Comparison of ENCODE assay signal across 8 cellular contexts in the genomic region with DNA sequence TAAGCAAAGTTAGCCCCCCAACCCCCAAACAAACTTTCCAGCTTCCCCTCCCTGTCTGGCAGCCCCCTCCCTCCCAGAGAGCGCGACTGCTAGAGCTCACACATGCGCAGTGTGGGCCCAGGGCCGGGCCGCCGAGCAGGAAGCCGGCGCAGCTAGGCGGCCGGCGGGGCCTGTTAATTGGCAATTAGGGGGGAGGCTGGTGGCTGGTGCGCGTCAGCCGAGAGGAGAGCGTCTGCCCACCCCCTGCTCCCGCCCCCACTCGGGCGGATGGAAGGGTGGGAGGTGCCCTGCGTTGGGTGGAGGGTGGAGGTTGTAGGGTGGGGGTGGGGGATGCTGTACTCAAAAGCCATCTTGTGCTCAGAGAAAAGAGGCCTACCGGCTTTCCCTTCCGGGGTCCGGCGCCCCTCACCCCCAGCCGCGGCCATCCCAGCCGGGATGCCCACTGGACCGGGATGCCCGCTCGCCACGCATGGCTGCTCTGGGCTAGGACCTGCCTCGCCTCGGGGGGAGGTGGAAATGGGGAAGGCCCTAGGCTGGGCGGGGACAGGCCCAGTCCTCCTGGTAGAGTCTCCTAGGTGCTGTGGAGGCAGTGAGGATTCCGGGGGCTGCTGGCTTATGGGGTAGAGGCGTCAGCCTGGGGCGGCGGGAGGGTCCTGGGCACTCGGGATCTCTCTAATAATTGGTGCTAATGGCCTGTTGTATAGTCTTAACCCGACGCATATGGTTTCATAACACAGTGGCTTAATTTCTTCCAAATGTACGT. TPM values are rescaled to one million over a fixed set of nuclear protein-coding genes. Genes with fewer than 3 reads are reported as not detected.
DNase-seq lines count a peak whose midpoint lies in the region; ATAC-seq, FAIRE-seq and TF ChIP-seq lines count a peak whose summit lies in the region.

No MANE protein-coding gene starts in this region.

- ATAC-seq in A549 (peak; percentile 70 to 79), GM18519 (IDR thresholded peaks at IDR 0.05; ENCODE audit: low FRiP score, unreplicated experiment) (peak; percentile 60), HG03039 (IDR thresholded peaks at IDR 0.05; ENCODE audit: unreplicated experiment) (peak; percentile 56)
- peak; percentile 82 to 83 for ATAC-seq in activated CD4-positive, CD25-positive, alpha-beta regulatory T cell treated with anti-CD3 and anti-CD28 coated beads, Interleukin-2, amount 50 U/mL, for 24 hours

- peaks cover 6 to 55% (median 17%) of the 10 kb centered on the region in 4 donors for H3K27me3 ChIP-seq in liver (ENCODE audit: control insufficient read depth in 4 of 4, insufficient read depth in 4 of 4, low read length in 3 of 4)

- TF ChIP-seq RAD21 in A549 (conservative IDR thresholded peaks at IDR 0.05 in 1 of 2, IDR thresholded peaks at IDR 0.05 in 1 of 2) (no peak), liver (IDR thresholded peaks at IDR 0.05) (no peak)

- no peak overlapping the region for H3K27ac Mint-ChIP-seq in chondrocyte (ENCODE audit: unreplicated experiment)

- no peak for TF ChIP-seq CTCF in A549 (IDR thresholded peaks at IDR 0.05)
- no peak for TF ChIP-seq CTCF in chondrocyte (IDR thresholded peaks at IDR 0.05)
- TF ChIP-seq CTCF in liver (IDR thresholded peaks at IDR 0.05; ENCODE audit: low read depth, low read length, missing input control), result no peak

- H3K4me3 ChIP-seq in A549 (peak overlapping the region; percentile 61), liver (ENCODE audit: low read depth in 1 of 3, low read length in 3 of 3) (peak overlapping the region in 2 of 3 donors; percentile 39 to 54)

- POLR2A ChIA-PET in A549 (lab: Yijun Ruan, JAX), result interaction anchor here (0.6 to 2.5 kb wide), 21 partner anchors 9 to 262 kb away, joined by 3 to 40 read pairs (median 5); a partner anchor contains a TSS

- peak; percentile 40 for TF ChIP-seq POLR2A in A549 (IDR thresholded peaks at IDR 0.05; ENCODE audit: low read length)

- H3K9me3 Mint-ChIP-seq in chondrocyte (ENCODE audit: low read depth), result no peaks in the 10 kb centered on the region

- no peak for FAIRE-seq in A549 (lab: Jason Lieb, UNC)

- H3K4me1 ChIP-seq in A549 (peaks cover 47% of the 10 kb centered on the region), liver (ENCODE audit: control insufficient read depth in 4 of 4, insufficient read depth in 4 of 4, low read length in 3 of 4) (peaks cover 3 to 16% (median 11%) of the 10 kb centered on the region in 4 donors)

- no peak for TF ChIP-seq EP300 in A549 (IDR thresholded peaks at IDR 0.05)

- H3K4me3 Mint-ChIP-seq in chondrocyte (ENCODE audit: unreplicated experiment), result peak overlapping the region; percentile 74

- peak overlapping the region; percentile 96 for H3K4me2 ChIP-seq in A549

- no peak overlapping the region for H3K9ac ChIP-seq in liver (ENCODE audit: low read depth in 1 of 2, low read length in 2 of 2)

- no peaks in the 10 kb centered on the region for H3K36me3 ChIP-seq in liver (ENCODE audit: control insufficient read depth in 4 of 4, insufficient read depth in 3 of 4, low read depth in 1 of 4, low read length in 3 of 4)

- peaks cover 17% of the 10 kb centered on the region for H3K4me1 Mint-ChIP-seq in chondrocyte (ENCODE audit: low read depth)

- no peaks in the 10 kb centered on the region for H3K36me3 Mint-ChIP-seq in chondrocyte (ENCODE audit: low read depth)

- peaks cover 79% of the 10 kb centered on the region for H3K27me3 Mint-ChIP-seq in chondrocyte (ENCODE audit: low read depth)

- DNase-seq in A549 (ENCODE audit: low read depth in 1 of 2, low spot score in 1 of 2) (peak; percentile 92 to 93), NCI-H2171 treated with DMSO at 0.1 percent for 48 hours (lab: John Stamatoyannopoulos, UW) (peak; percentile 95), chondrocyte (ENCODE audit: low spot score) (no peak)
- DNase-seq in stimulated activated CD4-positive, alpha-beta T cell treated with anti-CD3 and anti-CD28 coated beads, TNF-alpha, amount 100 ng/mL, for 1 hour (ENCODE audit: low read depth in 3 of 3, low spot score in 1 of 3), result peak in 2 of 3 donors; percentile 24 to 58

- CTCF ChIA-PET in A549 (lab: Yijun Ruan, JAX), result interaction anchor here (0.7 to 28.7 kb wide), 12 partner anchors 9 to 342 kb away, joined by 3 to 1074 read pairs (median 8); a partner anchor contains a TSS

- no peaks in the 10 kb centered on the region for H3K9me3 ChIP-seq in A549
- H3K9me3 ChIP-seq in liver (ENCODE audit: control insufficient read depth in 4 of 4, low read length in 3 of 4), result peaks cover 0 to 5% (median 0%) of the 10 kb centered on the region in 4 donors

- WGBS in A549 (ENCODE audit: missing lambda C conversion rate), result 10% methylated on average over 8 of the region's 41 CpGs
- WGBS in liver, result 9% methylated on average over 41 of the region's 41 CpGs

- H3K27ac ChIP-seq in A549, result peak overlapping the region; percentile 96 to 99
- H3K27ac ChIP-seq in liver (ENCODE audit: low read depth in 1 of 2, low read length in 2 of 2), result no peak overlapping the region

TF ChIP-seq in A549, 52 proteins besides CTCF, POLR2A, EP300 and RAD21 (continues in another document):
- TF ChIP-seq MAFK (IDR thresholded peaks at IDR 0.05; ENCODE audit: partially characterized antibody), result no peak
- no peak for TF ChIP-seq POLR2AphosphoS2 (conservative IDR thresholded peaks at IDR 0.05; ENCODE audit: low read length)
- TF ChIP-seq TP53 (CRISPR knock-in tag; IDR thresholded peaks at IDR 0.05), result 0 out of 2 replicates have a peak, but pooled peaks have one; percentile 42
- TF ChIP-seq FOSL2 (IDR thresholded peaks at IDR 0.05), result no peak
- TF ChIP-seq FOSL2 (CRISPR knock-in tag; IDR thresholded peaks at IDR 0.05), result peak; percentile 4; the same call in 1 of the 2 replicates
- peak; percentile 57; the same call in 1 of the 2 replicates for TF ChIP-seq PHF8 (IDR thresholded peaks at IDR 0.05; ENCODE audit: borderline replicate concordance, low read depth)
- TF ChIP-seq RCOR1 (IDR thresholded peaks at IDR 0.05; ENCODE audit: low read depth, low read length), result no peak

TF ChIP-seq in liver, 16 proteins besides CTCF, POLR2A, EP300 and RAD21 (continues in another document):
- TF ChIP-seq, protein P1, sequence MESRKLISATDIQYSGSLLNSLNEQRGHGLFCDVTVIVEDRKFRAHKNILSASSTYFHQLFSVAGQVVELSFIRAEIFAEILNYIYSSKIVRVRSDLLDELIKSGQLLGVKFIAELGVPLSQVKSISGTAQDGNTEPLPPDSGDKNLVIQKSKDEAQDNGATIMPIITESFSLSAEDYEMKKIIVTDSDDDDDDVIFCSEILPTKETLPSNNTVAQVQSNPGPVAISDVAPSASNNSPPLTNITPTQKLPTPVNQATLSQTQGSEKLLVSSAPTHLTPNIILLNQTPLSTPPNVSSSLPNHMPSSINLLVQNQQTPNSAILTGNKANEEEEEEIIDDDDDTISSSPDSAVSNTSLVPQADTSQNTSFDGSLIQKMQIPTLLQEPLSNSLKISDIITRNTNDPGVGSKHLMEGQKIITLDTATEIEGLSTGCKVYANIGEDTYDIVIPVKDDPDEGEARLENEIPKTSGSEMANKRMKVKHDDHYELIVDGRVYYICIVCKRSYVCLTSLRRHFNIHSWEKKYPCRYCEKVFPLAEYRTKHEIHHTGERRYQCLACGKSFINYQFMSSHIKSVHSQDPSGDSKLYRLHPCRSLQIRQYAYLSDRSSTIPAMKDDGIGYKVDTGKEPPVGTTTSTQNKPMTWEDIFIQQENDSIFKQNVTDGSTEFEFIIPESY (IDR thresholded peaks at IDR 0.05), result no peak
- no peak for TF ChIP-seq SP1 (IDR thresholded peaks at IDR 0.05)
- no peak for TF ChIP-seq NR2F2 (IDR thresholded peaks at IDR 0.05)
- no peak for TF ChIP-seq FOXA2 (IDR thresholded peaks at IDR 0.05)

RNA-seq across cellular contexts. Expression of a gene that starts 9.2 kb away (rescaled TPM):
- 4.1 and 5.4 TPM in 2 replicates for polyA plus RNA-seq in A549 (2011; rRNA removed)
- polyA plus RNA-seq in A549 (2012; cell fraction: cytosol; rRNA removed), result 4.1 and 5.5 TPM in 2 replicates
- polyA plus RNA-seq in A549 (2012; cell fraction: nucleus; rRNA removed), result 2.0 and 2.4 TPM in 2 replicates
- polyA plus RNA-seq in A549 (2017; fragmentation: RNase III; extraction: RNeasy Plus Mini Kit Qiagen cat#74134 plus additional on column Dnase treatment), result 5.3 to 5.7 TPM (median 5.4 TPM) in 3 replicates
- polyA minus RNA-seq in A549 (2011; rRNA and poly(A)+ RNA removed), result 1.8 and 2.3 TPM in 2 replicates
- total RNA-seq in chondrocyte, result not detected in 3 replicates
- total RNA-seq in liver, result not detected
- polyA plus RNA-seq in liver, result not detected

RNA-seq across cellular contexts. Expression of a gene that starts 10.2 kb away (rescaled TPM):
- polyA plus RNA-seq in A549 (2011; rRNA removed) (3.9 and 5.2 TPM in 2 replicates), A549 (2017; fragmentation: RNase III; extraction: RNeasy Plus Mini Kit Qiagen cat#74134 plus additional on column Dnase treatment) (5.0 to 6.0 TPM (median 5.5 TPM) in 3 replicates), liver (not detected)
- polyA plus RNA-seq in A549 (2012; cell fraction: cytosol; rRNA removed), result 5.2 and 6.2 TPM in 2 replicates
- polyA plus RNA-seq in A549 (2012; cell fraction: nucleus; rRNA removed), result 9.9 and 11.6 TPM in 2 replicates
- 3.9 and 4.7 TPM in 2 replicates for polyA minus RNA-seq in A549 (2011; rRNA and poly(A)+ RNA removed)
- total RNA-seq in chondrocyte (not detected in 3 replicates), liver (under 1 TPM in 1 of 2 donors, not detected in 1; 0.33 TPM)

RNA-seq across cellular contexts. Expression of a gene that starts 14.8 kb away (rescaled TPM):
- polyA plus RNA-seq in A549 (2011; rRNA removed) (0.41 and 0.49 TPM in 2 replicates), A549 (2017; fragmentation: RNase III; extraction: RNeasy Plus Mini Kit Qiagen cat#74134 plus additional on column Dnase treatment) (0.64 to 1.1 TPM (median 0.98 TPM) in 3 replicates), liver (not detected)
- 0.83 and 1.1 TPM in 2 replicates for polyA plus RNA-seq in A549 (2012; cell fraction: cytosol; rRNA removed)
- polyA plus RNA-seq in A549 (2012; cell fraction: nucleus; rRNA removed), result 1.2 and 1.8 TPM in 2 replicates
- polyA minus RNA-seq in A549 (2011; rRNA and poly(A)+ RNA removed), result 0.29 TPM in 1 of 2 replicates, not detected in the other
- total RNA-seq in chondrocyte (not detected in 3 replicates), liver (not detected)

RNA-seq across cellular contexts. Expression of a gene that starts 18.1 kb away (rescaled TPM):
- polyA plus RNA-seq in A549 (2011; rRNA removed) (2.3 and 5.2 TPM in 2 replicates), A549 (2017; fragmentation: RNase III; extraction: RNeasy Plus Mini Kit Qiagen cat#74134 plus additional on column Dnase treatment) (5.7 to 6.6 TPM (median 6.2 TPM) in 3 replicates), liver (not detected)
- 5.7 and 8.3 TPM in 2 replicates for polyA plus RNA-seq in A549 (2012; cell fraction: cytosol; rRNA removed)
- polyA plus RNA-seq in A549 (2012; cell fraction: nucleus; rRNA removed), result 5.1 and 6.8 TPM in 2 replicates
- polyA minus RNA-seq in A549 (2011; rRNA and poly(A)+ RNA removed), result 0.29 and 0.88 TPM in 2 replicates
- total RNA-seq in chondrocyte (not detected in 3 replicates), liver (not detected)

RNA-seq across cellular contexts. Expression of a gene that starts 33.1 kb away (rescaled TPM):
- polyA plus RNA-seq in A549 (2011; rRNA removed), result 2.5 and 2.9 TPM in 2 replicates
- polyA plus RNA-seq in A549 (2012; cell fraction: cytosol; rRNA removed), result 2.3 and 2.4 TPM in 2 replicates
- 1.7 and 2.0 TPM in 2 replicates for polyA plus RNA-seq in A549 (2012; cell fraction: nucleus; rRNA removed)
- polyA plus RNA-seq in A549 (2017; fragmentation: RNase III; extraction: RNeasy Plus Mini Kit Qiagen cat#74134 plus additional on column Dnase treatment), result 2.1 to 4.3 TPM (median 3.2 TPM) in 3 replicates
- polyA minus RNA-seq in A549 (2011; rRNA and poly(A)+ RNA removed), result 0.54 and 1.4 TPM in 2 replicates
- total RNA-seq in chondrocyte, result not detected in 3 replicates
- total RNA-seq in liver, result not detected
- not detected for polyA plus RNA-seq in liver

Comparison
In these comparisons a context has a peak if more than half of its experiments do, and no peak if none do; other contexts are left out.
1. H3K27ac ChIP-seq: peak in A549 (2 of 2); none in liver (0 of 2).
2. Peak in every context shown above with its lines, with median percentiles within 50 percentile points of each other: ATAC-seq.